In the genomic region with DNA sequence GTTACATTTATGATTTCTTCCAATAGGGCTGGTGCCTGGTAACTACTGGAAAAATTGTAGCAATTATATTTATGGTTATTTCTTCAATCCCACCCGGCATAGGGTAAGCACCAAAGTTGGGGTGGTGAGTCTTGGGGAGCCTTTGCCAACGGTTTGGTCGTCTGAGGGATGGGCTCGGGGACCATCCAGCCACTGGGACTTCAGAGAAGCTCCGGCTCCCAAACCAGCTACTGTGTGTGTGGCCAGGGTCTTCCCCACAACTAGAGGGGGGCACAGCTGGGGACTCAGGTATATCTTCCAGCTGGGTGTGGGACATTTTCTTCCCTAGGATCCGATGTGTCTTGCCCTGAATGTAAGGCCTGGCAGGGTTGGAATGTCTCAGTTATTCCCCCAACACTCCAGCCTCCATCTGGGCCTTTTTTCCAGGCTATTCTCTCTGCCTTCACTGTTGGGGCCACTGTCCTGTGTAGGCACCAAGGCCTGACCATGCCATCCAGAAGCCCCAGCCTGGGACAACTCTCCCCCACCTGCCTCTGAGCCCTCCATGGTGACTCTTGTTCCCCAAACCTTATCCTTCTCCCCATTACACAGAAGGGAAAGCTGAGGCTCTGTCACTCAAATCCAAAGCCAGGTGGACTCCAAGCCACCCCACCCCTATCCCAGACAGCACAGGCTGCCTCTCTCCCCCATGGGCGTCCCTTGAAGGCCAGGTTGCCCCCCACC, we compare ENCODE assay signal across 11 cellular contexts. TPM values are rescaled to one million over a fixed set of nuclear protein-coding genes. Genes with fewer than 3 reads are reported as not detected.
DNase-seq lines count a peak whose midpoint lies in the region; ATAC-seq and TF ChIP-seq lines count a peak whose summit lies in the region.
"Had no signal": no experiment of that assay in that cellular context is flagged by ENCODE, and none has a peak within 500 bp of the region (broad histone marks: within the 10 kb centered on the region; RNA-seq: fewer than 3 reads in every experiment).

No MANE protein-coding gene starts in this region.

- peak overlapping the region; percentile 46 to 98 for H3K4me3 Mint-ChIP-seq in CD14-positive monocyte

- no peak overlapping the region for H2BK12ac ChIP-seq in neuronal stem cell (ENCODE audit: low read length)

- H3K36me3 Mint-ChIP-seq in CD14-positive monocyte = peaks cover 31 to 45% of the 10 kb centered on the region in 2 donors

- H3K18ac ChIP-seq in neuronal stem cell (ENCODE audit: low read length) = peak overlapping the region; percentile 94

- POLR2A ChIA-PET in GM10248 (lab: Yijun Ruan, JAX) = no interaction called here

- H3K27ac Mint-ChIP-seq in CD14-positive monocyte = peak overlapping the region; percentile 100

- ATAC-seq in body of pancreas (no peak), GM21786 (IDR thresholded peaks at IDR 0.05; ENCODE audit: unreplicated experiment) (no peak)

- H3K36me3 ChIP-seq in body of pancreas (replicated peaks in 1 of 2; ENCODE audit: insufficient read depth in 1 of 2, low read depth in 2 of 2) (no peaks in the 10 kb centered on the region), neuronal stem cell (replicated peaks in 1 of 2; ENCODE audit: control insufficient read depth in 2 of 2, insufficient read depth in 2 of 2, low read length in 2 of 2) (peaks cover 16 to 29% of the 10 kb centered on the region in 2 donors)

- H3K4me1 ChIP-seq in body of pancreas (peaks cover 25% of the 10 kb centered on the region), neuronal stem cell (ENCODE audit: control insufficient read depth in 2 of 2, insufficient read depth in 1 of 2, low read depth in 1 of 2, low read length in 2 of 2) (peaks cover 3 to 8% of the 10 kb centered on the region in 2 donors)

- TF ChIP-seq POLR2A in body of pancreas (IDR thresholded peaks at IDR 0.05) = no peak

- H3K9me3 Mint-ChIP-seq in CD14-positive monocyte = peaks cover 0 to 2% (median 0%) of the 10 kb centered on the region in 7 donors

- peak overlapping the region; percentile 66 for H2BK5ac ChIP-seq in neuronal stem cell (ENCODE audit: low read length)

- H3K4ac ChIP-seq in neuronal stem cell (ENCODE audit: low read length) = no peak overlapping the region

- no peak overlapping the region for H3K14ac ChIP-seq in neuronal stem cell (ENCODE audit: low read length)

- no peak overlapping the region for H2BK120ac ChIP-seq in neuronal stem cell (ENCODE audit: low read depth, low read length)

- H3K9me3 ChIP-seq in body of pancreas (no peaks in the 10 kb centered on the region), neuronal stem cell (replicated peaks in 1 of 2; ENCODE audit: control insufficient read depth in 2 of 2, insufficient read depth in 1 of 2, low read depth in 1 of 2, low read length in 2 of 2) (no peaks in the 10 kb centered on the region)

- TF ChIP-seq CTCF in CD14-positive monocyte (IDR thresholded peaks at IDR 0.05) (no peak), GM20000 (IDR thresholded peaks at IDR 0.05; ENCODE audit: extremely low read depth, missing control alignments) (no peak), body of pancreas (IDR thresholded peaks at IDR 0.05) (no peak), GM10248 (IDR thresholded peaks at IDR 0.05; ENCODE audit: control extremely low read depth, extremely low read depth, low read depth, missing control alignments) (no peak)

- no peak overlapping the region for H2AFZ ChIP-seq in neuronal stem cell (ENCODE audit: low read length)

- CTCF ChIA-PET in GM10248 (lab: Yijun Ruan, JAX) = interaction anchor here (0.8 to 3.8 kb wide), 6 partner anchors 9 to 21 kb away, joined by 3 to 29 read pairs (median 4); a partner anchor contains a TSS

- intact Hi-C loops in CD14-positive monocyte (cut with micrococcal nuclease) = loop anchor here in 1 of 2 donors (5.0 kb wide), 1 partner anchor 220 kb away; no protein-coding TSS in a partner anchor
- intact Hi-C loops in body of pancreas (cut with DNase I) = no loop called here

- H3K79me1 ChIP-seq in neuronal stem cell (ENCODE audit: low read depth, low read length) = peaks cover 4% of the 10 kb centered on the region

- H2BK15ac ChIP-seq in neuronal stem cell (ENCODE audit: low read length) = peak overlapping the region; percentile 72

- no peak overlapping the region for H4K91ac ChIP-seq in neuronal stem cell (ENCODE audit: low read depth, low read length, poor library complexity)

- H3K27me3 Mint-ChIP-seq in CD14-positive monocyte (ENCODE audit: low read depth in 3 of 3) = no peaks in the 10 kb centered on the region

- peak overlapping the region; percentile 30 for H3K9ac ChIP-seq in neuronal stem cell (ENCODE audit: low read depth, low read length, poor library complexity)

- peaks cover 74% of the 10 kb centered on the region for H3K4me1 Mint-ChIP-seq in CD14-positive monocyte

- no peaks in the 10 kb centered on the region for H3K27me3 ChIP-seq in body of pancreas
- peaks cover 3 to 25% (median 23%) of the 10 kb centered on the region in 3 experiments for H3K27me3 ChIP-seq in neuronal stem cell (ENCODE audit: control insufficient read depth in 3 of 3, insufficient read depth in 3 of 3, low read depth in 1 of 3, low read length in 3 of 3)

- 80 to 91% methylated on average over 7 of the region's 7 CpGs for WGBS in body of pancreas, 2 donors
- WGBS in neuronal stem cell (ENCODE audit: extremely low coverage in 2 of 2, insufficient read length in 2 of 2, insufficient replicate concordance in 1 of 2), 2 donors = no CpG with 5 or more reads among the region's 7 CpGs

- peak overlapping the region; percentile 52 for H2AK5ac ChIP-seq in neuronal stem cell (ENCODE audit: low read depth, low read length)

- H3K4me3 ChIP-seq in body of pancreas (no peak overlapping the region), neuronal stem cell (ENCODE audit: low read length in 2 of 2) (no peak overlapping the region)

- H3K27ac ChIP-seq in body of pancreas (peak overlapping the region; percentile 40 to 88 (median 68)), neuronal stem cell (replicated peaks; ENCODE audit: low read length) (no peak overlapping the region)

- DNase-seq in CD14-positive monocyte (ENCODE audit: low spot score) (no peak), GM20000 (ENCODE audit: low spot score) (peak; percentile 4), body of pancreas (no peak), neuronal stem cell (ENCODE audit: low spot score) (no peak), glomerular visceral epithelial cell (ENCODE audit: extremely low spot score) (no peak), HuH-7 (ENCODE audit: low spot score) (no peak), GM10248 (ENCODE audit: extremely low spot score) (no peak)
- DNase-seq: activated CD4-positive, alpha-beta T cell treated with anti-CD3 and anti-CD28 coated beads for 1 hour; Kasumi-1; RPMI8226 had no signal

- no peak overlapping the region for H3K4me2 ChIP-seq in neuronal stem cell (ENCODE audit: insufficient read depth, low read length, poor library complexity, severe bottlenecking)

- no peak overlapping the region for H4K8ac ChIP-seq in neuronal stem cell (ENCODE audit: low read depth, low read length)

- H3K23ac ChIP-seq in neuronal stem cell (ENCODE audit: low read depth, low read length, poor library complexity) = peak overlapping the region; percentile 55

RNA-seq across cellular contexts. Expression of a gene that starts 1.1 kb away (rescaled TPM):
- polyA plus RNA-seq in CD14-positive monocyte = 1,000 to 10,000 TPM; 4,550 to 6,022 TPM
- 10 to 100 TPM; 30.3 to 32.9 TPM for total RNA-seq in body of pancreas
- polyA plus RNA-seq in neuronal stem cell (2013, experiment 1 of 2) = 0.79 TPM
- polyA plus RNA-seq in neuronal stem cell (2013, experiment 2 of 2) = 0.73 TPM

RNA-seq across cellular contexts. Expression of a gene that starts 19.5 kb away (rescaled TPM):
- 1 to 10 TPM in 1 of 2 donors, under 1 TPM in 1; 0.99 to 2.0 TPM for polyA plus RNA-seq in CD14-positive monocyte
- total RNA-seq in body of pancreas = 10 to 100 TPM; 18.9 to 21.8 TPM
- polyA plus RNA-seq in neuronal stem cell (2013, experiment 1 of 2) = 52.3 TPM
- polyA plus RNA-seq in neuronal stem cell (2013, experiment 2 of 2) = 51.8 TPM

RNA-seq across cellular contexts. Expression of a gene that starts 20.5 kb away (rescaled TPM):
- 10 to 100 TPM; 14.3 to 15.0 TPM for polyA plus RNA-seq in CD14-positive monocyte
- total RNA-seq in body of pancreas = 1 to 10 TPM; 3.4 to 5.6 TPM
- 21.4 TPM for polyA plus RNA-seq in neuronal stem cell (2013, experiment 1 of 2)
- polyA plus RNA-seq in neuronal stem cell (2013, experiment 2 of 2) = 20.5 TPM

RNA-seq across cellular contexts. Expression of a gene that starts 31.4 kb away (rescaled TPM):
- polyA plus RNA-seq in CD14-positive monocyte = under 1 TPM; 0.55 to 0.56 TPM
- total RNA-seq in body of pancreas = 1 to 10 TPM in 1 of 2 donors, under 1 TPM in 1; 0.52 to 8.2 TPM
- 3.4 TPM for polyA plus RNA-seq in neuronal stem cell (2013, experiment 1 of 2)
- polyA plus RNA-seq in neuronal stem cell (2013, experiment 2 of 2) = 4.3 TPM

RNA-seq across cellular contexts. Expression of a gene that starts 53.7 kb away (rescaled TPM):
- polyA plus RNA-seq in CD14-positive monocyte = not detected
- under 1 TPM; under 0.01 to 0.26 TPM for total RNA-seq in body of pancreas
- 0.14 TPM for polyA plus RNA-seq in neuronal stem cell (2013, experiment 1 of 2)
- polyA plus RNA-seq in neuronal stem cell (2013, experiment 2 of 2) = 0.12 TPM
